ENCODE assay signal across 13 cellular contexts in genomic region chr11:57001674-57002401, GRCh38. TPM values are rescaled to one million over a fixed set of nuclear protein-coding genes. Genes with fewer than 3 reads are reported as not detected.
DNase-seq lines count a peak whose midpoint lies in the region; ATAC-seq, FAIRE-seq and TF ChIP-seq lines count a peak whose summit lies in the region.
"Had no signal": no experiment of that assay in that cellular context is flagged by ENCODE, and none has a peak within 500 bp of the region (broad histone marks: within the 10 kb centered on the region; RNA-seq: fewer than 3 reads in every experiment).

No MANE protein-coding gene starts in this region.

- peaks cover 0 to 6% (median under 1%) of the 10 kb centered on the region in 3 donors for H3K27me3 Mint-ChIP-seq in CD14-positive monocyte (ENCODE audit: low read depth in 3 of 3)
- H3K27me3 Mint-ChIP-seq: stimulated activated naive B cell treated with anti-CD40 and anti-IgM and Interleukin-4, amounts not matched to agents 10 μg/mL and 1 μg/mL and 100 μg/mL, for 72 hours had no signal

- no peak for TF ChIP-seq EP300 in GM12878 (IDR thresholded peaks at IDR 0.05; ENCODE audit: borderline replicate concordance in 1 of 2, control insufficient read depth in 1 of 2, low read depth in 2 of 2, low read length in 2 of 2)

- H3K27ac ChIP-seq in GM12878 (ENCODE audit: control insufficient read depth, insufficient read depth): no peak overlapping the region

- CTCF ChIA-PET in GM12878 (lab: Yijun Ruan, JAX): no interaction called here

- H3K4me3 ChIP-seq in GM12878 (no peak overlapping the region), kidney epithelial cell (ENCODE audit: low read depth, low read length) (no peak overlapping the region)

- 61% methylated on average over 14 of the region's 14 CpGs for WGBS in GM12878 (ENCODE audit: insufficient coverage, insufficient replicate concordance, low lambda C conversion rate, missing lambda C conversion rate)

- in situ Hi-C loops in GM12878 (cut with MboI): no loop called here

- no peak for TF ChIP-seq RAD21 in GM12878 (IDR thresholded peaks at IDR 0.05; ENCODE audit: insufficient read depth, low read depth, low read length)

- SMC1A ChIA-PET in GM12878 (lab: Charles Lee; ENCODE audit: uncharacterized antibody, unreplicated experiment): no interaction called here

- ATAC-seq in GM12878 (peak; percentile 40; the same call in 1 of the 3 replicates), GM18870 (IDR thresholded peaks at IDR 0.05; ENCODE audit: unreplicated experiment) (no peak), HG03342 (IDR thresholded peaks at IDR 0.05; ENCODE audit: unreplicated experiment) (no peak)
- ATAC-seq: activated T-cell treated with anti-CD3 and anti-CD28 coated beads, Interleukin-2, amount 50 U/mL, for 4 hours; stimulated activated naive B cell treated with anti-CD40 and anti-IgM and Interleukin-4, amounts not matched to agents 10 μg/mL and 1 μg/mL and 100 μg/mL, for 72 hours had no signal

- no peak for TF ChIP-seq POLR2A in GM12878 (IDR thresholded peaks at IDR 0.05; ENCODE audit: low read depth, low read length)

- no peak overlapping the region for H3K4me3 Mint-ChIP-seq in CD14-positive monocyte
- H3K4me3 Mint-ChIP-seq: activated T-cell treated with anti-CD3 and anti-CD28 coated beads, Interleukin-2, amount 50 U/mL, for 4 hours; stimulated activated naive B cell treated with anti-CD40 and anti-IgM and Interleukin-4, amounts not matched to agents 10 μg/mL and 1 μg/mL and 100 μg/mL, for 72 hours had no signal

- H3K9me3 Mint-ChIP-seq in CD14-positive monocyte: peaks cover 11 to 34% (median 19%) of the 10 kb centered on the region in 7 donors

- H3K79me2 ChIP-seq in GM12878 (ENCODE audit: control insufficient read depth, insufficient read depth, low read length): no peaks in the 10 kb centered on the region

- RAD21 ChIA-PET in GM12878 (lab: Charles Lee; ENCODE audit: unreplicated experiment): no interaction called here

- no peak overlapping the region for H3K9ac ChIP-seq in GM12878 (ENCODE audit: control insufficient read depth, insufficient read depth, low read length)

- H3K4me1 ChIP-seq in GM12878 (ENCODE audit: control insufficient read depth, insufficient read depth, low read length): no peaks in the 10 kb centered on the region

- peak; percentile 19 for TF ChIP-seq CTCF in CD14-positive monocyte (IDR thresholded peaks at IDR 0.05)
- TF ChIP-seq CTCF in GM12878 (IDR thresholded peaks at IDR 0.05 in 2 of 3, conservative IDR thresholded peaks at IDR 0.05 in 1 of 3; ENCODE audit: control insufficient read depth in 2 of 3, extremely low read depth in 1 of 3, insufficient read depth in 1 of 3, low read depth in 3 of 3, low read length in 3 of 3): peak in 1 of 3 experiments; percentile 22; a peak in 2 of 6 replicates
- TF ChIP-seq CTCF in kidney epithelial cell (IDR thresholded peaks at IDR 0.05; ENCODE audit: insufficient read depth, low read length, poor library complexity, severe bottlenecking): peak; percentile 17

- H3K27me3 ChIP-seq in GM12878 (replicated peaks in 1 of 2; ENCODE audit: control insufficient read depth in 2 of 2, insufficient read depth in 2 of 2, low read length in 1 of 2) (no peaks in the 10 kb centered on the region), kidney epithelial cell (ENCODE audit: control insufficient read depth, insufficient read depth, low read length) (no peaks in the 10 kb centered on the region)

- H3K27ac Mint-ChIP-seq in CD14-positive monocyte: no peak overlapping the region
- H3K27ac Mint-ChIP-seq: stimulated activated naive B cell treated with anti-CD40 and anti-IgM and Interleukin-4, amounts not matched to agents 10 μg/mL and 1 μg/mL and 100 μg/mL, for 72 hours had no signal

- H3K36me3 ChIP-seq in GM12878 (ENCODE audit: control insufficient read depth in 2 of 2, insufficient read depth in 2 of 2, low read length in 1 of 2): no peaks in the 10 kb centered on the region
- H3K36me3 ChIP-seq in kidney epithelial cell (ENCODE audit: control insufficient read depth, insufficient read depth, low read length): no peaks in the 10 kb centered on the region

- H3K36me3 Mint-ChIP-seq in CD14-positive monocyte: no peaks in the 10 kb centered on the region
- H3K36me3 Mint-ChIP-seq: stimulated activated naive B cell treated with anti-CD40 and anti-IgM and Interleukin-4, amounts not matched to agents 10 μg/mL and 1 μg/mL and 100 μg/mL, for 72 hours had no signal

- H2AFZ ChIP-seq in GM12878 (ENCODE audit: control insufficient read depth, low read depth, low read length): no peak overlapping the region

- no peaks in the 10 kb centered on the region for H3K9me3 ChIP-seq in GM12878 (replicated peaks; ENCODE audit: control insufficient read depth, insufficient read depth, low read length)

- no peaks in the 10 kb centered on the region for H3K4me1 Mint-ChIP-seq in CD14-positive monocyte
- H3K4me1 Mint-ChIP-seq: stimulated activated naive B cell treated with anti-CD40 and anti-IgM and Interleukin-4, amounts not matched to agents 10 μg/mL and 1 μg/mL and 100 μg/mL, for 72 hours had no signal

- H4K20me1 ChIP-seq in GM12878 (ENCODE audit: control insufficient read depth, insufficient read depth): no peaks in the 10 kb centered on the region

- intact Hi-C loops in CD14-positive monocyte (cut with micrococcal nuclease) (no loop called here), GM12878 (cut with micrococcal nuclease; ENCODE audit: unreplicated experiment) (loop anchor here (2.0 kb wide), 1 partner anchor 247 kb away; no protein-coding TSS in a partner anchor)

- FAIRE-seq in GM12878 (lab: Jason Lieb, UNC): no peak
- FAIRE-seq: colon had no signal

- POLR2A ChIA-PET in GM12878 (lab: Charles Lee): no interaction called here

- no TSS peak for BruUV-seq in GM12878 (replicated peaks; lab: Mats Ljungman, UMichigan)

- DNase-seq in CD14-positive monocyte (ENCODE audit: low spot score): no peak
- peak; percentile 8 for DNase-seq in HT1080 (ENCODE audit: low read depth)
- no peak for DNase-seq in GM12878 (ENCODE audit: low read depth, low spot score)
- DNase-seq in kidney epithelial cell (ENCODE audit: low read depth): no peak
- no peak for DNase-seq in CD1c-positive myeloid dendritic cell (ENCODE audit: extremely low spot score)
- no peak for DNase-seq in cerebellar nuclear complex (lab: John Stamatoyannopoulos, UW)
- DNase-seq: activated T-cell treated with anti-CD3 and anti-CD28 coated beads, Interleukin-2, amount 50 U/mL, for 4 hours; DMS79 treated with DMSO at 0.1 percent for 48 hours; NCI-H1105 treated with DMSO at 0.1 percent for 48 hours; stimulated activated naive B cell treated with anti-CD40 and anti-IgM and Interleukin-4, amounts not matched to agents 10 μg/mL and 1 μg/mL and 100 μg/mL, for 72 hours had no signal

- no peak overlapping the region for H3K4me2 ChIP-seq in GM12878 (ENCODE audit: control insufficient read depth, insufficient read depth)

TF ChIP-seq in GM12878, 131 proteins besides CTCF, POLR2A, EP300 and RAD21 (continues in another document):
- TF ChIP-seq IRF4 (IDR thresholded peaks at IDR 0.05; ENCODE audit: low read depth, low read length): no peak
- TF ChIP-seq SMC3 (IDR thresholded peaks at IDR 0.05; ENCODE audit: borderline replicate concordance, low read length): no peak
- no peak for TF ChIP-seq BHLHE40 (IDR thresholded peaks at IDR 0.05; ENCODE audit: borderline replicate concordance in 1 of 2, low read depth in 2 of 2, low read length in 1 of 2)
- TF ChIP-seq CBX5 (IDR thresholded peaks at IDR 0.05; ENCODE audit: low read depth): no peak
- TF ChIP-seq RELA (IDR thresholded peaks at IDR 0.05; ENCODE audit: borderline replicate concordance, partially characterized antibody): no peak
- TF ChIP-seq MTA3 (IDR thresholded peaks at IDR 0.05; ENCODE audit: borderline replicate concordance, low read length): no peak
- TF ChIP-seq TCF12 (IDR thresholded peaks at IDR 0.05; ENCODE audit: low read depth, low read length): no peak
- TF ChIP-seq, protein P1, sequence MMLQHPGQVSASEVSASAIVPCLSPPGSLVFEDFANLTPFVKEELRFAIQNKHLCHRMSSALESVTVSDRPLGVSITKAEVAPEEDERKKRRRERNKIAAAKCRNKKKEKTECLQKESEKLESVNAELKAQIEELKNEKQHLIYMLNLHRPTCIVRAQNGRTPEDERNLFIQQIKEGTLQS (IDR thresholded peaks at IDR 0.05; ENCODE audit: borderline replicate concordance, extremely low read depth, low read depth, low read length): no peak
- TF ChIP-seq SRF (IDR thresholded peaks at IDR 0.05; ENCODE audit: low read depth in 2 of 2, low read length in 2 of 2): no peak
- TF ChIP-seq SIX5 (IDR thresholded peaks at IDR 0.05; ENCODE audit: low read depth, low read length, severe bottlenecking): no peak

RNA-seq across cellular contexts. Expression of gene OR5AK2, which starts 13.1 kb away (rescaled TPM):
- polyA plus RNA-seq in CD14-positive monocyte: not detected
- total RNA-seq in HT1080 (2014; rRNA removed; shearing (Covaris generic)): not detected in 2 replicates
- not detected in 2 replicates for polyA plus RNA-seq in HT1080 (2015; cell fraction: cytosol; rRNA removed)
- polyA plus RNA-seq in HT1080 (2015; cell fraction: nucleus; rRNA removed): not detected in 2 replicates
- total RNA-seq in GM12878 (2013; cell fraction: nucleolus; rRNA removed): not detected in 2 replicates
- not detected in 2 replicates for total RNA-seq in GM12878 (2014; rRNA removed)
- not detected in 2 replicates for total RNA-seq in GM12878 (2014; rRNA removed; fragmentation: Illumina TruSeq; extraction: Trizol)
- not detected in 2 replicates for total RNA-seq in GM12878 (2021)
- not detected for polyA plus RNA-seq in GM12878 (2011; ENCODE audit: low read depth)
- polyA plus RNA-seq in GM12878 (2011; rRNA removed): not detected in 2 replicates
- not detected in 2 replicates for polyA plus RNA-seq in GM12878 (2011; cell fraction: cytosol; rRNA removed)
- not detected in 2 replicates for polyA plus RNA-seq in GM12878 (2011; cell fraction: nucleus; rRNA removed)
- polyA plus RNA-seq in GM12878 (2012): not detected in 2 replicates
- not detected in 2 replicates for polyA plus RNA-seq in GM12878 (2014; fragmentation: Illumina TruSeq; extraction: Trizol)
- polyA plus RNA-seq in GM12878 (2014; fragmentation: Nextera tagmentation; extraction: Ambion mirVana): not detected
- polyA plus RNA-seq in GM12878 (2014; rRNA removed): not detected in 2 replicates
- polyA plus RNA-seq in GM12878 (2016; fragmentation: Nextera tagmentation; extraction: Ambion mirVana): not detected
- not detected in 2 replicates for polyA minus RNA-seq in GM12878 (2011; rRNA and poly(A)+ RNA removed)
- not detected in 2 replicates for polyA minus RNA-seq in GM12878 (2011; cell fraction: cytosol; rRNA and poly(A)+ RNA removed)
- not detected in 2 replicates for polyA minus RNA-seq in GM12878 (2011; cell fraction: nucleus; rRNA and poly(A)+ RNA removed)
- total RNA-seq in kidney epithelial cell: not detected in 2 replicates
- total RNA-seq: activated T-cell treated with anti-CD3 and anti-CD28 coated beads, Interleukin-2, amount 50 U/mL, for 4 hours had no signal
